22 cellular contexts compared by ENCODE assay signal in genomic region chr2:203710211-203710610, GRCh38. TPM values are rescaled to one million over a fixed set of nuclear protein-coding genes. Genes with fewer than 3 reads are reported as not detected.
DNase-seq lines count a peak whose midpoint lies in the region; ATAC-seq and TF ChIP-seq lines count a peak whose summit lies in the region.
"Had no signal": no experiment of that assay in that cellular context is flagged by ENCODE, and none has a peak within 500 bp of the region (broad histone marks: within the 10 kb centered on the region; RNA-seq: fewer than 3 reads in every experiment).

No MANE protein-coding gene starts in this region.

- H3K36me3 ChIP-seq in BLaER1 treated with 17β-estradiol and CSF1 and Interleukin-3, amounts not matched to agents 10 nM and 100 nM: no peaks in the 10 kb centered on the region
- no peaks in the 10 kb centered on the region for H3K36me3 ChIP-seq in CD8-positive, alpha-beta T cell (ENCODE audit: insufficient read depth, low read length)
- H3K36me3 ChIP-seq in effector memory CD4-positive, alpha-beta T cell (ENCODE audit: control insufficient read depth, insufficient read depth, low read length): no peaks in the 10 kb centered on the region
- H3K36me3 ChIP-seq: brain microvascular endothelial cell, colonic mucosa, heart left ventricle, left lung, tibial nerve had no signal

- no peaks in the 10 kb centered on the region for H3K9me3 ChIP-seq in BLaER1 treated with 17β-estradiol and CSF1 and Interleukin-3, amounts not matched to agents 10 nM and 100 nM (replicated peaks in 1 of 11)
- H3K9me3 ChIP-seq in CD8-positive, alpha-beta T cell (ENCODE audit: low read length): no peaks in the 10 kb centered on the region
- H3K9me3 ChIP-seq in effector memory CD4-positive, alpha-beta T cell (ENCODE audit: control insufficient read depth, low read length): no peaks in the 10 kb centered on the region
- H3K9me3 ChIP-seq: colonic mucosa, heart left ventricle, left lung, mucosa of descending colon, tibial nerve had no signal

- no peak overlapping the region for H3K9ac ChIP-seq in BLaER1 treated with 17β-estradiol and CSF1 and Interleukin-3, amounts not matched to agents 10 nM and 100 nM

- no peaks in the 10 kb centered on the region for H3K27me3 Mint-ChIP-seq in CD8-positive, alpha-beta T cell (ENCODE audit: low read depth)
- no peaks in the 10 kb centered on the region for H3K27me3 Mint-ChIP-seq in T-helper 2 cell treated with Interferon-gamma antibody and Interleukin-4, amounts not matched to agents 5 μg/mL and 100 μg/mL, for 36 hours (ENCODE audit: low read depth)
- H3K27me3 Mint-ChIP-seq: progenitor cell of endocrine pancreas had no signal

- peaks cover 67% of the 10 kb centered on the region for H3K36me3 Mint-ChIP-seq in CD8-positive, alpha-beta T cell
- H3K36me3 Mint-ChIP-seq in T-helper 2 cell treated with Interferon-gamma antibody and Interleukin-4, amounts not matched to agents 5 μg/mL and 100 μg/mL, for 36 hours (ENCODE audit: low read depth): peaks cover 66% of the 10 kb centered on the region
- H3K36me3 Mint-ChIP-seq: immature natural killer cell; stimulated activated memory B cell treated with anti-CD40 and anti-IgM and Interleukin-4, amounts not matched to agents 10 μg/mL and 1 μg/mL and 100 μg/mL, for 72 hours had no signal

- peak overlapping the region in 1 of 11 experiments; percentile 15; a peak in 2 of 22 replicates for H3K27ac ChIP-seq in BLaER1 treated with 17β-estradiol and CSF1 and Interleukin-3, amounts not matched to agents 10 nM and 100 nM
- H3K27ac ChIP-seq in CD8-positive, alpha-beta T cell (ENCODE audit: low read depth, low read length): peak overlapping the region; percentile 28
- H3K27ac ChIP-seq in effector memory CD4-positive, alpha-beta T cell (ENCODE audit: insufficient read depth, low read length, poor library complexity, severe bottlenecking): peak overlapping the region; percentile 91
- H3K27ac ChIP-seq: brain microvascular endothelial cell, colonic mucosa, left lung, SK-N-MC, tibial nerve had no signal

- no peaks in the 10 kb centered on the region for H3K27me3 ChIP-seq in BLaER1 treated with 17β-estradiol and CSF1 and Interleukin-3, amounts not matched to agents 10 nM and 100 nM
- H3K27me3 ChIP-seq in CD8-positive, alpha-beta T cell (ENCODE audit: insufficient read depth, low read length): no peaks in the 10 kb centered on the region
- no peaks in the 10 kb centered on the region for H3K27me3 ChIP-seq in effector memory CD4-positive, alpha-beta T cell (replicated peaks; ENCODE audit: control insufficient read depth, insufficient read depth, low read length, poor library complexity, severe bottlenecking)
- H3K27me3 ChIP-seq: brain microvascular endothelial cell, colonic mucosa, heart left ventricle, left lung, tibial nerve had no signal

- intact Hi-C loops in CD8-positive, alpha-beta T cell (cut with DNase I, micrococcal nuclease): loop anchor here in 1 of 2 experiments (10.0 kb wide), 1 partner anchor 225 kb away; the partner anchor contains the start of gene ICOS

- H3K9me3 Mint-ChIP-seq in CD8-positive, alpha-beta T cell: no peaks in the 10 kb centered on the region
- no peaks in the 10 kb centered on the region for H3K9me3 Mint-ChIP-seq in T-helper 2 cell treated with Interferon-gamma antibody and Interleukin-4, amounts not matched to agents 5 μg/mL and 100 μg/mL, for 36 hours
- H3K9me3 Mint-ChIP-seq: immature natural killer cell had no signal

- peaks cover 15 to 64% (median 31%) of the 10 kb centered on the region in 10 experiments for H3K4me1 ChIP-seq in BLaER1 treated with 17β-estradiol and CSF1 and Interleukin-3, amounts not matched to agents 10 nM and 100 nM
- H3K4me1 ChIP-seq in CD8-positive, alpha-beta T cell (ENCODE audit: insufficient read depth, low read length): peaks cover 62% of the 10 kb centered on the region
- peaks cover 44% of the 10 kb centered on the region for H3K4me1 ChIP-seq in effector memory CD4-positive, alpha-beta T cell (ENCODE audit: control insufficient read depth, insufficient read depth, low read length, poor library complexity, severe bottlenecking)
- H3K4me1 ChIP-seq: colonic mucosa, left lung had no signal

- CTCF ChIA-PET in CD8-positive, alpha-beta T cell (lab: Charles Lee): interaction anchor here (1.2 to 4.1 kb wide), 3 partner anchors 9 to 31 kb away, joined by 4 to 35 read pairs (median 6); no protein-coding TSS in a partner anchor

- no peak overlapping the region for H3K4me3 ChIP-seq in BLaER1 treated with 17β-estradiol and CSF1 and Interleukin-3, amounts not matched to agents 10 nM and 100 nM
- peak overlapping the region; percentile 64 for H3K4me3 ChIP-seq in CD8-positive, alpha-beta T cell (ENCODE audit: low read depth, low read length)
- peak overlapping the region; percentile 77 for H3K4me3 ChIP-seq in effector memory CD4-positive, alpha-beta T cell (ENCODE audit: insufficient read depth, low read depth, low read length, poor library complexity, severe bottlenecking)
- H3K4me3 ChIP-seq: colonic mucosa, left lung, mucosa of descending colon, SK-N-MC, tibial nerve had no signal

- DNase-seq in CD8-positive, alpha-beta T cell: no peak
- DNase-seq in T-helper 2 cell treated with Interferon-gamma antibody and Interleukin-4, amounts not matched to agents 5 μg/mL and 100 μg/mL, for 36 hours (ENCODE audit: low spot score): no peak
- no peak for DNase-seq in effector memory CD4-positive, alpha-beta T cell
- no peak for DNase-seq in HuH-7 (ENCODE audit: low spot score)
- no peak for DNase-seq in GM19240 (ENCODE audit: insufficient read length, low spot score)
- DNase-seq: activated CD4-positive, CD25-positive, alpha-beta regulatory T cell; activated CD8-positive, alpha-beta memory T cell treated with anti-CD3 and anti-CD28 coated beads, Interleukin-2, amount 50 U/mL, for 4 hours; brain microvascular endothelial cell; colonic mucosa; heart left ventricle; immature natural killer cell; left lung; mucosa of descending colon; NCI-H1105 treated with DMSO at 0.1 percent for 48 hours; NCI-H510A treated with DMSO at 0.1 percent for 48 hours; T-helper 9 cell had no signal

- H4K20me1 ChIP-seq in BLaER1 treated with 17β-estradiol and CSF1 and Interleukin-3, amounts not matched to agents 10 nM and 100 nM: no peaks in the 10 kb centered on the region

- peaks cover 71% of the 10 kb centered on the region for H3K4me1 Mint-ChIP-seq in CD8-positive, alpha-beta T cell (ENCODE audit: low read depth)
- H3K4me1 Mint-ChIP-seq in T-helper 2 cell treated with Interferon-gamma antibody and Interleukin-4, amounts not matched to agents 5 μg/mL and 100 μg/mL, for 36 hours (ENCODE audit: low read depth): peaks cover 57% of the 10 kb centered on the region

- POLR2A ChIA-PET in CD8-positive, alpha-beta T cell (lab: Charles Lee): interaction anchor here (1.1 to 7.6 kb wide), 3 partner anchors 9 to 30 kb away, joined by 3 to 119 read pairs (median 60); no protein-coding TSS in a partner anchor

- H3K27ac Mint-ChIP-seq in CD8-positive, alpha-beta T cell: peak overlapping the region; percentile 95
- peak overlapping the region; percentile 100 for H3K27ac Mint-ChIP-seq in T-helper 2 cell treated with Interferon-gamma antibody and Interleukin-4, amounts not matched to agents 5 μg/mL and 100 μg/mL, for 36 hours
- H3K27ac Mint-ChIP-seq: progenitor cell of endocrine pancreas; stimulated activated memory B cell treated with anti-CD40 and anti-IgM and Interleukin-4, amounts not matched to agents 10 μg/mL and 1 μg/mL and 100 μg/mL, for 72 hours had no signal

- peak overlapping the region in 6 of 11 experiments; percentile 4 to 90 (median 37); a peak in 7 of 22 replicates for H3K4me2 ChIP-seq in BLaER1 treated with 17β-estradiol and CSF1 and Interleukin-3, amounts not matched to agents 10 nM and 100 nM

- TF ChIP-seq CTCF in CD8-positive, alpha-beta T cell (IDR thresholded peaks at IDR 0.05): no peak

- ATAC-seq in CD8-positive, alpha-beta T cell: no peak
- ATAC-seq in HG03342 (IDR thresholded peaks at IDR 0.05; ENCODE audit: unreplicated experiment): no peak
- ATAC-seq: heart left ventricle; left lung; mucosa of descending colon; stimulated activated memory B cell treated with anti-CD40 and anti-IgM and Interleukin-4, amounts not matched to agents 10 μg/mL and 1 μg/mL and 100 μg/mL, for 72 hours had no signal

- peak overlapping the region; percentile 93 for H3K4me3 Mint-ChIP-seq in CD8-positive, alpha-beta T cell
- H3K4me3 Mint-ChIP-seq in T-helper 2 cell treated with Interferon-gamma antibody and Interleukin-4, amounts not matched to agents 5 μg/mL and 100 μg/mL, for 36 hours: peak overlapping the region; percentile 85
- H3K4me3 Mint-ChIP-seq: immature natural killer cell; stimulated activated memory B cell treated with anti-CD40 and anti-IgM and Interleukin-4, amounts not matched to agents 10 μg/mL and 1 μg/mL and 100 μg/mL, for 72 hours had no signal

RNA-seq across cellular contexts. Expression of gene CD28, which starts 3.8 kb away (rescaled TPM):
- total RNA-seq in CD8-positive, alpha-beta T cell: 10 to 100 TPM; 78.4 to 80.7 TPM
- total RNA-seq: progenitor cell of endocrine pancreas had no signal

Comparison
In these comparisons a context has a peak if more than half of its experiments do, and no peak if none do; other contexts are left out.
1. H3K4me3 ChIP-seq: peak in CD8-positive, alpha-beta T cell (single experiment) and effector memory CD4-positive, alpha-beta T cell (single experiment); none in BLaER1 treated with 17β-estradiol and CSF1 and Interleukin-3, amounts not matched to agents 10 nM and 100 nM (0 of 10).